In the genomic region with DNA sequence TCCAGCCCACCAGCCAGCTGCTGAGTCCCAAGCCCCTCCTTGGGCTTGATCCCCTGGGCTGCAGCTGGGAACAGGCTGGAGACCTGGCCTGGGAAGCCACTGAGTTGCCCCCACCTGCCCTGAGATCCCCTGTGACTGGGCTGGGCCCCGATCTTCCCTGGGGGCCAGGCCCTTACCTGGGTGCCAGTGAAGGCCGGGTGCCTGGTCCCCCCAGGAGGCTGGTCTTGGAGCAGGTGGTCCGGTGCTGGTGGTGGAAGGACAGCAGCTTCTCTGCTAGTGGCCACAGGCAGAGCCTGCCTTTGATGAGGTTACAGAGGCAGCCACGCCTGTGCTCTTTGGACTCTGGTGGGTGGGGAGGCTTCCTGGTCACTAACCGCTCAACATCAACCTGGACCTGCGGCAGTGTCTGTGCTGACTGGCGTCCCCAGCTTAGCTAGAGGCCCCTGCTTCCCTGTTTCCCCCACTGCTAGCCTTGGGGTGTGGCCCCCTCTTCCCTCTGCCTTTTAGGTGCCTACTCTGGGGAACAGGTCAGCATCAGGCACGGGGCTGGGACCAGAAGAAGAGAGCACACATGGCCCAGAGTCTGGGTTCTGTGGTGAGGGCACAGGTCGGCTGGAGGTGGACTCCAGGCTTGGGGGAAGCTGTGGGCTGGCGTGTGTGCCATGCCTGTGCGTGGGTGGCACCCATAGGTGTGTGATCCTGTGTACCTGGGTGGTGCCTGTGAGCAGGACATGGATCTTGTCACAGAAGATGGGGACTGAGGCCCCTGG, we compare ENCODE assay signal across 1 cellular context.
TF ChIP-seq lines count a peak whose summit lies in the region.

A gene with protein sequence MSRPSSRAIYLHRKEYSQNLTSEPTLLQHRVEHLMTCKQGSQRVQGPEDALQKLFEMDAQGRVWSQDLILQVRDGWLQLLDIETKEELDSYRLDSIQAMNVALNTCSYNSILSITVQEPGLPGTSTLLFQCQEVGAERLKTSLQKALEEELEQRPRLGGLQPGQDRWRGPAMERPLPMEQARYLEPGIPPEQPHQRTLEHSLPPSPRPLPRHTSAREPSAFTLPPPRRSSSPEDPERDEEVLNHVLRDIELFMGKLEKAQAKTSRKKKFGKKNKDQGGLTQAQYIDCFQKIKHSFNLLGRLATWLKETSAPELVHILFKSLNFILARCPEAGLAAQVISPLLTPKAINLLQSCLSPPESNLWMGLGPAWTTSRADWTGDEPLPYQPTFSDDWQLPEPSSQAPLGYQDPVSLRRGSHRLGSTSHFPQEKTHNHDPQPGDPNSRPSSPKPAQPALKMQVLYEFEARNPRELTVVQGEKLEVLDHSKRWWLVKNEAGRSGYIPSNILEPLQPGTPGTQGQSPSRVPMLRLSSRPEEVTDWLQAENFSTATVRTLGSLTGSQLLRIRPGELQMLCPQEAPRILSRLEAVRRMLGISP (minus strand): TSS at position 278 of the 770 bp plus-strand sequence. CDS start 2,174 bp downstream, outside the sequence.

TF ChIP-seq in HepG2, 621 proteins besides CTCF, POLR2A, EP300 and RAD21 (continued from another document and continues in another):
- TF ChIP-seq, protein P1, sequence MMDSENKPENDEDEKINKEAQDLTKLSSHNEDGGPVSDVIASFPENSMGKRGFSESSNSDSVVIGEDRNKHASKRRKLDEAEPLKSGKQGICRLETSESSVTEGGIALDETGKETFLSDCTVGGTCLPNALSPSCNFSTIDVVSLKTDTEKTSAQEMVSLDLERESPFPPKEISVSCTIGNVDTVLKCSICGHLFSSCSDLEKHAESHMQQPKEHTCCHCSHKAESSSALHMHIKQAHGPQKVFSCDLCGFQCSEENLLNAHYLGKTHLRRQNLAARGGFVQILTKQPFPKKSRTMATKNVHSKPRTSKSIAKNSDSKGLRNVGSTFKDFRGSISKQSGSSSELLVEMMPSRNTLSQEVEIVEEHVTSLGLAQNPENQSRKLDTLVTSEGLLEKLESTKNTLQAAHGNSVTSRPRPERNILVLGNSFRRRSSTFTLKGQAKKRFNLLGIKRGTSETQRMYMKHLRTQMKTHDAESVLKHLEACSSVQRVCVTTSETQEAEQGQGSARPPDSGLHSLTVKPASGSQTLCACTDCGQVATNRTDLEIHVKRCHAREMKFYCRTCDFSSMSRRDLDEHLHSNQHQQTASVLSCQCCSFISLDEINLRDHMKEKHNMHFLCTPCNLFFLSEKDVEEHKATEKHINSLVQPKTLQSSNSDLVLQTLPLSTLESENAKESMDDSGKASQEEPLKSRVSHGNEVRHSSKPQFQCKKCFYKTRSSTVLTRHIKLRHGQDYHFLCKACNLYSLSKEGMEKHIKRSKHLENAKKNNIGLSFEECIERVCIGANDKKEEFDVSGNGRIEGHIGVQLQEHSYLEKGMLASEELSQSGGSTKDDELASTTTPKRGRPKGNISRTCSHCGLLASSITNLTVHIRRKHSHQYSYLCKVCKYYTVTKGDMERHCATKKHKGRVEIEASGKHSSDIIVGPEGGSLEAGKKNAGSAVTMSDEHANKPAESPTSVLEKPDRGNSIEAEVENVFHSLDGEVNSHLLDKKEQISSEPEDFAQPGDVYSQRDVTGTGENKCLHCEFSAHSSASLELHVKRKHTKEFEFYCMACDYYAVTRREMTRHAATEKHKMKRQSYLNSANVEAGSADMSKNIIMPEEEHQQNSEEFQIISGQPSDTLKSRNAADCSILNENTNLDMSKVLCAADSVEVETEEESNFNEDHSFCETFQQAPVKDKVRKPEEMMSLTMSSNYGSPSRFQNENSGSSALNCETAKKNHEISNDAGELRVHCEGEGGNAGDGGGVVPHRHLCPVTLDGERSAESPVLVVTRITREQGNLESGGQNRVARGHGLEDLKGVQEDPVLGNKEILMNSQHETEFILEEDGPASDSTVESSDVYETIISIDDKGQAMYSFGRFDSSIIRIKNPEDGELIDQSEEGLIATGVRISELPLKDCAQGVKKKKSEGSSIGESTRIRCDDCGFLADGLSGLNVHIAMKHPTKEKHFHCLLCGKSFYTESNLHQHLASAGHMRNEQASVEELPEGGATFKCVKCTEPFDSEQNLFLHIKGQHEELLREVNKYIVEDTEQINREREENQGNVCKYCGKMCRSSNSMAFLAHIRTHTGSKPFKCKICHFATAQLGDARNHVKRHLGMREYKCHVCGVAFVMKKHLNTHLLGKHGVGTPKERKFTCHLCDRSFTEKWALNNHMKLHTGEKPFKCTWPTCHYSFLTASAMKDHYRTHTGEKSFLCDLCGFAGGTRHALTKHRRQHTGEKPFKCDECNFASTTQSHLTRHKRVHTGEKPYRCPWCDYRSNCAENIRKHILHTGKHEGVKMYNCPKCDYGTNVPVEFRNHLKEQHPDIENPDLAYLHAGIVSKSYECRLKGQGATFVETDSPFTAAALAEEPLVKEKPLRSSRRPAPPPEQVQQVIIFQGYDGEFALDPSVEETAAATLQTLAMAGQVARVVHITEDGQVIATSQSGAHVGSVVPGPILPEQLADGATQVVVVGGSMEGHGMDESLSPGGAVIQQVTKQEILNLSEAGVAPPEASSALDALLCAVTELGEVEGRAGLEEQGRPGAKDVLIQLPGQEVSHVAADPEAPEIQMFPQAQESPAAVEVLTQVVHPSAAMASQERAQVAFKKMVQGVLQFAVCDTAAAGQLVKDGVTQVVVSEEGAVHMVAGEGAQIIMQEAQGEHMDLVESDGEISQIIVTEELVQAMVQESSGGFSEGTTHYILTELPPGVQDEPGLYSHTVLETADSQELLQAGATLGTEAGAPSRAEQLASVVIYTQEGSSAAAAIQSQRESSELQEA (CRISPR knock-in tag; IDR thresholded peaks at IDR 0.05; ENCODE audit: not compliant biosample characterization) = peak; percentile 62
- TF ChIP-seq IRX3 (CRISPR knock-in tag; IDR thresholded peaks at IDR 0.05; ENCODE audit: borderline replicate concordance, low read depth) (no peak), ARNTL (CRISPR knock-in tag; IDR thresholded peaks at IDR 0.05) (no peak; the same call in 1 of the 2 replicates), ZNF354B (CRISPR knock-in tag; IDR thresholded peaks at IDR 0.05) (peak; percentile 40; the same call in 1 of the 2 replicates), ZFP36 (IDR thresholded peaks at IDR 0.05; ENCODE audit: borderline replicate concordance, low read depth, low read length, partially characterized antibody) (no peak), PRMT3 (CRISPR knock-in tag; IDR thresholded peaks at IDR 0.05; ENCODE audit: borderline replicate concordance, low read depth) (no peak), ZNF530 (CRISPR knock-in tag; IDR thresholded peaks at IDR 0.05; ENCODE audit: low read depth) (no peak), ASH2L (IDR thresholded peaks at IDR 0.05; ENCODE audit: insufficient read length, low read depth, low read length) (peak; percentile 34), HOXA5 (CRISPR knock-in tag; IDR thresholded peaks at IDR 0.05) (no peak), ZMYM3 (CRISPR knock-in tag; IDR thresholded peaks at IDR 0.05) (peak; percentile 82), EZH2 (conservative IDR thresholded peaks at IDR 0.05; ENCODE audit: low read depth, low read length) (no peak), NR2F6 (IDR thresholded peaks at IDR 0.05) (no peak), NR2F6 (CRISPR knock-in tag; IDR thresholded peaks at IDR 0.05) (peak; percentile 76), ZNF446 (CRISPR knock-in tag; IDR thresholded peaks at IDR 0.05) (no peak), NONO (IDR thresholded peaks at IDR 0.05) (no peak), NONO (CRISPR knock-in tag; conservative IDR thresholded peaks at IDR 0.05) (no peak), ZNF335 (CRISPR knock-in tag; IDR thresholded peaks at IDR 0.05) (peak; percentile 71), ZSCAN25 (CRISPR knock-in tag; IDR thresholded peaks at IDR 0.05) (no peak), REL (CRISPR knock-in tag; conservative IDR thresholded peaks at IDR 0.05) (no peak), NR3C1 (CRISPR knock-in tag; IDR thresholded peaks at IDR 0.05) (no peak), ELF3 (CRISPR knock-in tag; IDR thresholded peaks at IDR 0.05) (peak; percentile 87), ZNF549 (CRISPR knock-in tag; IDR thresholded peaks at IDR 0.05) (0 out of 2 replicates have a peak, but pooled peaks have one; percentile 84), ZNF253 (CRISPR knock-in tag; IDR thresholded peaks at IDR 0.05; ENCODE audit: borderline replicate concordance) (no peak), CBX2 (IDR thresholded peaks at IDR 0.05; ENCODE audit: low read depth, low read length) (no peak), CBX2 (CRISPR knock-in tag; IDR thresholded peaks at IDR 0.05; ENCODE audit: low read depth) (no peak; the same call in 1 of the 2 replicates)
- TF ChIP-seq, protein P2, sequence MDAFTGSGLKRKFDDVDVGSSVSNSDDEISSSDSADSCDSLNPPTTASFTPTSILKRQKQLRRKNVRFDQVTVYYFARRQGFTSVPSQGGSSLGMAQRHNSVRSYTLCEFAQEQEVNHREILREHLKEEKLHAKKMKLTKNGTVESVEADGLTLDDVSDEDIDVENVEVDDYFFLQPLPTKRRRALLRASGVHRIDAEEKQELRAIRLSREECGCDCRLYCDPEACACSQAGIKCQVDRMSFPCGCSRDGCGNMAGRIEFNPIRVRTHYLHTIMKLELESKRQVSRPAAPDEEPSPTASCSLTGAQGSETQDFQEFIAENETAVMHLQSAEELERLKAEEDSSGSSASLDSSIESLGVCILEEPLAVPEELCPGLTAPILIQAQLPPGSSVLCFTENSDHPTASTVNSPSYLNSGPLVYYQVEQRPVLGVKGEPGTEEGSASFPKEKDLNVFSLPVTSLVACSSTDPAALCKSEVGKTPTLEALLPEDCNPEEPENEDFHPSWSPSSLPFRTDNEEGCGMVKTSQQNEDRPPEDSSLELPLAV (CRISPR knock-in tag; conservative IDR thresholded peaks at IDR 0.05; ENCODE audit: low read depth) = no peak
- TF ChIP-seq, protein P3, sequence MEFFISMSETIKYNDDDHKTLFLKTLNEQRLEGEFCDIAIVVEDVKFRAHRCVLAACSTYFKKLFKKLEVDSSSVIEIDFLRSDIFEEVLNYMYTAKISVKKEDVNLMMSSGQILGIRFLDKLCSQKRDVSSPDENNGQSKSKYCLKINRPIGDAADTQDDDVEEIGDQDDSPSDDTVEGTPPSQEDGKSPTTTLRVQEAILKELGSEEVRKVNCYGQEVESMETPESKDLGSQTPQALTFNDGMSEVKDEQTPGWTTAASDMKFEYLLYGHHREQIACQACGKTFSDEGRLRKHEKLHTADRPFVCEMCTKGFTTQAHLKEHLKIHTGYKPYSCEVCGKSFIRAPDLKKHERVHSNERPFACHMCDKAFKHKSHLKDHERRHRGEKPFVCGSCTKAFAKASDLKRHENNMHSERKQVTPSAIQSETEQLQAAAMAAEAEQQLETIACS (CRISPR knock-in tag; IDR thresholded peaks at IDR 0.05) = no peak
- TF ChIP-seq, protein P4, sequence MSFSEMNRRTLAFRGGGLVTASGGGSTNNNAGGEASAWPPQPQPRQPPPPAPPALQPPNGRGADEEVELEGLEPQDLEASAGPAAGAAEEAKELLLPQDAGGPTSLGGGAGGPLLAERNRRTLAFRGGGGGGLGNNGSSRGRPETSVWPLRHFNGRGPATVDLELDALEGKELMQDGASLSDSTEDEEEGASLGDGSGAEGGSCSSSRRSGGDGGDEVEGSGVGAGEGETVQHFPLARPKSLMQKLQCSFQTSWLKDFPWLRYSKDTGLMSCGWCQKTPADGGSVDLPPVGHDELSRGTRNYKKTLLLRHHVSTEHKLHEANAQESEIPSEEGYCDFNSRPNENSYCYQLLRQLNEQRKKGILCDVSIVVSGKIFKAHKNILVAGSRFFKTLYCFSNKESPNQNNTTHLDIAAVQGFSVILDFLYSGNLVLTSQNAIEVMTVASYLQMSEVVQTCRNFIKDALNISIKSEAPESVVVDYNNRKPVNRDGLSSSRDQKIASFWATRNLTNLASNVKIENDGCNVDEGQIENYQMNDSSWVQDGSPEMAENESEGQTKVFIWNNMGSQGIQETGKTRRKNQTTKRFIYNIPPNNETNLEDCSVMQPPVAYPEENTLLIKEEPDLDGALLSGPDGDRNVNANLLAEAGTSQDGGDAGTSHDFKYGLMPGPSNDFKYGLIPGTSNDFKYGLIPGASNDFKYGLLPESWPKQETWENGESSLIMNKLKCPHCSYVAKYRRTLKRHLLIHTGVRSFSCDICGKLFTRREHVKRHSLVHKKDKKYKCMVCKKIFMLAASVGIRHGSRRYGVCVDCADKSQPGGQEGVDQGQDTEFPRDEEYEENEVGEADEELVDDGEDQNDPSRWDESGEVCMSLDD (CRISPR knock-in tag; IDR thresholded peaks at IDR 0.05; ENCODE audit: borderline replicate concordance) = no peak
- TF ChIP-seq, protein P5, sequence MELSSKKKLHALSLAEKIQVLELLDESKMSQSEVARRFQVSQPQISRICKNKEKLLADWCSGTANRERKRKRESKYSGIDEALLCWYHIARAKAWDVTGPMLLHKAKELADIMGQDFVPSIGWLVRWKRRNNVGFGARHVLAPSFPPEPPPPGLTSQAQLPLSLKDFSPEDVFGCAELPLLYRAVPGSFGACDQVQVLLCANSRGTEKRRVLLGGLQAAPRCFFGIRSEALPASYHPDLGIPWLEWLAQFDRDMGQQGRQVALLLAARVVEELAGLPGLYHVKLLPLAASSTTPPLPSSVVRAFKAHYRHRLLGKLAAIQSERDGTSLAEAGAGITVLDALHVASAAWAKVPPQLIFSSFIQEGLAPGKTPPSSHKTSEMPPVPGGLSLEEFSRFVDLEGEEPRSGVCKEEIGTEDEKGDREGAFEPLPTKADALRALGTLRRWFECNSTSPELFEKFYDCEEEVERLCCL (CRISPR knock-in tag; IDR thresholded peaks at IDR 0.05; ENCODE audit: borderline replicate concordance) = no peak
- TF ChIP-seq, protein P6, sequence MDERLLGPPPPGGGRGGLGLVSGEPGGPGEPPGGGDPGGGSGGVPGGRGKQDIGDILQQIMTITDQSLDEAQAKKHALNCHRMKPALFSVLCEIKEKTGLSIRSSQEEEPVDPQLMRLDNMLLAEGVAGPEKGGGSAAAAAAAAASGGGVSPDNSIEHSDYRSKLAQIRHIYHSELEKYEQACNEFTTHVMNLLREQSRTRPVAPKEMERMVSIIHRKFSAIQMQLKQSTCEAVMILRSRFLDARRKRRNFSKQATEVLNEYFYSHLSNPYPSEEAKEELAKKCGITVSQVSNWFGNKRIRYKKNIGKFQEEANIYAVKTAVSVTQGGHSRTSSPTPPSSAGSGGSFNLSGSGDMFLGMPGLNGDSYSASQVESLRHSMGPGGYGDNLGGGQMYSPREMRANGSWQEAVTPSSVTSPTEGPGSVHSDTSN (CRISPR knock-in tag; IDR thresholded peaks at IDR 0.05) = no peak
- TF ChIP-seq, protein P7, sequence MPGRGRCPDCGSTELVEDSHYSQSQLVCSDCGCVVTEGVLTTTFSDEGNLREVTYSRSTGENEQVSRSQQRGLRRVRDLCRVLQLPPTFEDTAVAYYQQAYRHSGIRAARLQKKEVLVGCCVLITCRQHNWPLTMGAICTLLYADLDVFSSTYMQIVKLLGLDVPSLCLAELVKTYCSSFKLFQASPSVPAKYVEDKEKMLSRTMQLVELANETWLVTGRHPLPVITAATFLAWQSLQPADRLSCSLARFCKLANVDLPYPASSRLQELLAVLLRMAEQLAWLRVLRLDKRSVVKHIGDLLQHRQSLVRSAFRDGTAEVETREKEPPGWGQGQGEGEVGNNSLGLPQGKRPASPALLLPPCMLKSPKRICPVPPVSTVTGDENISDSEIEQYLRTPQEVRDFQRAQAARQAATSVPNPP (CRISPR knock-in tag; IDR thresholded peaks at IDR 0.05) = no peak
- TF ChIP-seq, protein P8, sequence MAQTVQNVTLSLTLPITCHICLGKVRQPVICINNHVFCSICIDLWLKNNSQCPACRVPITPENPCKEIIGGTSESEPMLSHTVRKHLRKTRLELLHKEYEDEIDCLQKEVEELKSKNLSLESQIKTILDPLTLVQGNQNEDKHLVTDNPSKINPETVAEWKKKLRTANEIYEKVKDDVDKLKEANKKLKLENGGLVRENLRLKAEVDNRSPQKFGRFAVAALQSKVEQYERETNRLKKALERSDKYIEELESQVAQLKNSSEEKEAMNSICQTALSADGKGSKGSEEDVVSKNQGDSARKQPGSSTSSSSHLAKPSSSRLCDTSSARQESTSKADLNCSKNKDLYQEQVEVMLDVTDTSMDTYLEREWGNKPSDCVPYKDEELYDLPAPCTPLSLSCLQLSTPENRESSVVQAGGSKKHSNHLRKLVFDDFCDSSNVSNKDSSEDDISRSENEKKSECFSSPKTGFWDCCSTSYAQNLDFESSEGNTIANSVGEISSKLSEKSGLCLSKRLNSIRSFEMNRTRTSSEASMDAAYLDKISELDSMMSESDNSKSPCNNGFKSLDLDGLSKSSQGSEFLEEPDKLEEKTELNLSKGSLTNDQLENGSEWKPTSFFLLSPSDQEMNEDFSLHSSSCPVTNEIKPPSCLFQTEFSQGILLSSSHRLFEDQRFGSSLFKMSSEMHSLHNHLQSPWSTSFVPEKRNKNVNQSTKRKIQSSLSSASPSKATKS (CRISPR knock-in tag; IDR thresholded peaks at IDR 0.05) = no peak
